Comparison of ENCODE assay signal across 26 cellular contexts in the genomic region with DNA sequence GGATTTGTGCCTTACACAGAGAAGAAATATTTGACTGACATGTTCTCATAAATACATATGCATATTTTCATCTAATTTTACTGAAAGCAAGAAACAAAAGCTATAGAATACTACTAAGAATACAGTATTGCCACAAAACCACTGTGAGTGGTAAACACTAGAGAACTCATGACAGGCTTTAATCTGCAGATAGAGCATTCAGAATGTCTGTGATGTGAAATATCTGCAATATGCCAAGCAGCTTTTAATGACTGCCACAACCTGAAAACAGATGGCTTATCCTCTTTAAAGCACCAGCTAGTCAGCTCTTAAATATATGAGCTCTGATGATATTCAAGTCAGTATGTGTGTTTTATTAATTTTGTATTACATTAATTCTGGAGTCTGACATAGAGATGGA. TPM values are rescaled to one million over a fixed set of nuclear protein-coding genes. Genes with fewer than 3 reads are reported as not detected.
DNase-seq lines count a peak whose midpoint lies in the region; ATAC-seq and TF ChIP-seq lines count a peak whose summit lies in the region.
"Had no signal": no experiment of that assay in that cellular context is flagged by ENCODE, and none has a peak within 500 bp of the region (broad histone marks: within the 10 kb centered on the region; RNA-seq: fewer than 3 reads in every experiment).

No MANE protein-coding gene starts in this region.

- H3K36me3 ChIP-seq in psoas muscle (ENCODE audit: insufficient read depth in 1 of 2, low read depth in 1 of 2): no peaks in the 10 kb centered on the region
- no peaks in the 10 kb centered on the region for H3K36me3 ChIP-seq in smooth muscle cell (ENCODE audit: low read depth)

- H3K27ac ChIP-seq in psoas muscle (peak overlapping the region; percentile 93), smooth muscle cell (ENCODE audit: low read depth) (no peak overlapping the region)

- no peak for DNase-seq in activated CD4-positive, alpha-beta memory T cell treated with anti-CD3 and anti-CD28 coated beads, Interleukin-2, amount 10 ng/mL, durations not matched to agents 7 days and 5 days
- no peak for DNase-seq in activated CD4-positive, alpha-beta memory T cell treated with anti-CD3 and anti-CD28 coated beads for 36 hours
- DNase-seq in NCI-H1694 treated with DMSO at 0.1 percent for 48 hours (lab: John Stamatoyannopoulos, UW): peak; percentile 51
- DNase-seq in central memory CD8-positive, alpha-beta T cell (ENCODE audit: low spot score in 2 of 2): no peak
- no peak for DNase-seq in psoas muscle
- DNase-seq in smooth muscle cell (lab: John Stamatoyannopoulos, UW; ENCODE audit: unreplicated experiment): no peak
- DNase-seq: activated CD4-positive, CD25-positive, alpha-beta regulatory T cell treated with anti-CD3 and anti-CD28 coated beads, Interleukin-2, amount 50 U/mL, for 72 hours; Calu3; dorsolateral prefrontal cortex; H7; kidney glomerular epithelial cell; mammary epithelial cell; NCI-H1105; NCI-H2081 treated with DMSO at 0.1 percent for 48 hours; occipital lobe; SHP77; small intestine; substantia nigra had no signal

- POLR2A ChIA-PET in activated CD4-positive, alpha-beta memory T cell treated with anti-CD3 and anti-CD28 coated beads, Interleukin-2, amount 10 ng/mL, durations not matched to agents 7 days and 5 days (lab: Charles Lee): interaction anchor here (0.9 to 8.1 kb wide), 5 partner anchors 17 to 67 kb away, joined by 3 to 122 read pairs (median 42); a partner anchor contains a TSS
- POLR2A ChIA-PET in activated CD4-positive, alpha-beta memory T cell treated with anti-CD3 and anti-CD28 coated beads for 36 hours (lab: Charles Lee): interaction anchor here (2.5 kb wide), 1 partner anchor 68 kb away, joined by 10 read pairs; a partner anchor contains a TSS

- no peak overlapping the region for H2AFZ ChIP-seq in smooth muscle cell (ENCODE audit: low read depth)

- peaks cover 64% of the 10 kb centered on the region for H3K4me1 Mint-ChIP-seq in activated CD4-positive, alpha-beta memory T cell treated with anti-CD3 and anti-CD28 coated beads, Interleukin-2, amount 10 ng/mL, durations not matched to agents 7 days and 5 days
- H3K4me1 Mint-ChIP-seq in activated CD4-positive, alpha-beta memory T cell treated with anti-CD3 and anti-CD28 coated beads for 36 hours (ENCODE audit: low read depth): peaks cover 38% of the 10 kb centered on the region
- H3K4me1 Mint-ChIP-seq in central memory CD8-positive, alpha-beta T cell: peaks cover 49% of the 10 kb centered on the region

- H3F3A ChIP-seq in smooth muscle cell (ENCODE audit: low read depth): peaks cover 1% of the 10 kb centered on the region

- H3K9me3 ChIP-seq in psoas muscle (no peaks in the 10 kb centered on the region), smooth muscle cell (replicated peaks; ENCODE audit: low read depth) (no peaks in the 10 kb centered on the region)

- ATAC-seq in central memory CD8-positive, alpha-beta T cell (replicated peaks; ENCODE audit: extremely low read depth, poor library complexity, severe bottlenecking): no peak
- no peak for ATAC-seq in psoas muscle
- no peak for ATAC-seq in HG03135 (IDR thresholded peaks at IDR 0.05; ENCODE audit: unreplicated experiment)
- no peak for ATAC-seq in GM21737 (IDR thresholded peaks at IDR 0.05; ENCODE audit: unreplicated experiment)
- ATAC-seq: stimulated activated effector memory CD8-positive, alpha-beta T cell treated with anti-CD3 and anti-CD28 coated beads, Interleukin-12 subunit alpha, Interleukin-12 subunit beta, amount 100 ng/mL, for 72 hours had no signal

- TF ChIP-seq CTCF in psoas muscle (IDR thresholded peaks at IDR 0.05): no peak
- TF ChIP-seq CTCF in smooth muscle cell (IDR thresholded peaks at IDR 0.05; ENCODE audit: borderline replicate concordance, insufficient read depth, poor library complexity, severe bottlenecking): no peak

- intact Hi-C loops in activated CD4-positive, alpha-beta memory T cell treated with anti-CD3 and anti-CD28 coated beads for 36 hours (cut with micrococcal nuclease): no loop called here
- intact Hi-C loops in psoas muscle (cut with DNase I): loop anchor here (5.0 to 10.0 kb wide), 2 partner anchors 56 to 63 kb away; a partner anchor contains a TSS

- no peaks in the 10 kb centered on the region for H3K9me3 Mint-ChIP-seq in activated CD4-positive, alpha-beta memory T cell treated with anti-CD3 and anti-CD28 coated beads, Interleukin-2, amount 10 ng/mL, durations not matched to agents 7 days and 5 days
- no peaks in the 10 kb centered on the region for H3K9me3 Mint-ChIP-seq in activated CD4-positive, alpha-beta memory T cell treated with anti-CD3 and anti-CD28 coated beads for 36 hours
- no peaks in the 10 kb centered on the region for H3K9me3 Mint-ChIP-seq in central memory CD8-positive, alpha-beta T cell
- H3K9me3 Mint-ChIP-seq: stimulated activated effector memory CD8-positive, alpha-beta T cell treated with anti-CD3 and anti-CD28 coated beads, Interleukin-12 subunit alpha, Interleukin-12 subunit beta, amount 100 ng/mL, for 72 hours had no signal

- peaks cover 12% of the 10 kb centered on the region for H3K36me3 Mint-ChIP-seq in activated CD4-positive, alpha-beta memory T cell treated with anti-CD3 and anti-CD28 coated beads, Interleukin-2, amount 10 ng/mL, durations not matched to agents 7 days and 5 days (ENCODE audit: low read depth)
- no peaks in the 10 kb centered on the region for H3K36me3 Mint-ChIP-seq in activated CD4-positive, alpha-beta memory T cell treated with anti-CD3 and anti-CD28 coated beads for 36 hours
- peaks cover 14% of the 10 kb centered on the region for H3K36me3 Mint-ChIP-seq in central memory CD8-positive, alpha-beta T cell (ENCODE audit: insufficient read depth)
- H3K36me3 Mint-ChIP-seq: activated naive CD8-positive, alpha-beta T cell had no signal

- H3K79me2 ChIP-seq in smooth muscle cell (ENCODE audit: low read depth): peaks cover 80% of the 10 kb centered on the region

- peaks cover 45% of the 10 kb centered on the region for H3K4me1 ChIP-seq in psoas muscle
- H3K4me1 ChIP-seq in smooth muscle cell (ENCODE audit: low read depth): peaks cover 9% of the 10 kb centered on the region

- no peak overlapping the region for H3K9ac ChIP-seq in smooth muscle cell (ENCODE audit: low read depth)

- CTCF ChIA-PET in activated CD4-positive, alpha-beta memory T cell treated with anti-CD3 and anti-CD28 coated beads, Interleukin-2, amount 10 ng/mL, durations not matched to agents 7 days and 5 days (lab: Charles Lee): interaction anchor here (0.8 to 7.7 kb wide), 3 partner anchors 11 to 68 kb away, joined by 3 to 79 read pairs (median 44); a partner anchor contains a TSS
- CTCF ChIA-PET in activated CD4-positive, alpha-beta memory T cell treated with anti-CD3 and anti-CD28 coated beads for 36 hours (lab: Charles Lee): interaction anchor here (0.9 to 2.2 kb wide), 3 partner anchors 18 to 68 kb away, joined by 3 to 11 read pairs (median 5); no protein-coding TSS in a partner anchor

- H3K27me3 Mint-ChIP-seq in activated CD4-positive, alpha-beta memory T cell treated with anti-CD3 and anti-CD28 coated beads, Interleukin-2, amount 10 ng/mL, durations not matched to agents 7 days and 5 days: no peaks in the 10 kb centered on the region
- H3K27me3 Mint-ChIP-seq in activated CD4-positive, alpha-beta memory T cell treated with anti-CD3 and anti-CD28 coated beads for 36 hours: no peaks in the 10 kb centered on the region
- no peaks in the 10 kb centered on the region for H3K27me3 Mint-ChIP-seq in central memory CD8-positive, alpha-beta T cell
- H3K27me3 Mint-ChIP-seq: activated naive CD8-positive, alpha-beta T cell had no signal

- H3K4me3 ChIP-seq in psoas muscle (no peak overlapping the region), smooth muscle cell (no peak overlapping the region)

- H3K4me2 ChIP-seq in smooth muscle cell: no peak overlapping the region

- H3K27ac Mint-ChIP-seq in activated CD4-positive, alpha-beta memory T cell treated with anti-CD3 and anti-CD28 coated beads, Interleukin-2, amount 10 ng/mL, durations not matched to agents 7 days and 5 days: peak overlapping the region; percentile 71
- no peak overlapping the region for H3K27ac Mint-ChIP-seq in activated CD4-positive, alpha-beta memory T cell treated with anti-CD3 and anti-CD28 coated beads for 36 hours
- peak overlapping the region; percentile 19 for H3K27ac Mint-ChIP-seq in central memory CD8-positive, alpha-beta T cell (ENCODE audit: low read depth)
- H3K27ac Mint-ChIP-seq: activated naive CD8-positive, alpha-beta T cell; stimulated activated effector memory CD8-positive, alpha-beta T cell treated with anti-CD3 and anti-CD28 coated beads, Interleukin-12 subunit alpha, Interleukin-12 subunit beta, amount 100 ng/mL, for 72 hours had no signal

- peaks cover 59% of the 10 kb centered on the region for H4K20me1 ChIP-seq in smooth muscle cell (ENCODE audit: low read depth)

- no peaks in the 10 kb centered on the region for H3K27me3 ChIP-seq in psoas muscle (ENCODE audit: insufficient read depth in 3 of 3, low read length in 2 of 3)
- H3K27me3 ChIP-seq in smooth muscle cell (ENCODE audit: low read depth): no peaks in the 10 kb centered on the region
- H3K27me3 ChIP-seq: dorsolateral prefrontal cortex had no signal

- H3K4me3 Mint-ChIP-seq in activated CD4-positive, alpha-beta memory T cell treated with anti-CD3 and anti-CD28 coated beads, Interleukin-2, amount 10 ng/mL, durations not matched to agents 7 days and 5 days: no peak overlapping the region
- H3K4me3 Mint-ChIP-seq in activated CD4-positive, alpha-beta memory T cell treated with anti-CD3 and anti-CD28 coated beads for 36 hours: no peak overlapping the region
- peak overlapping the region; percentile 38 for H3K4me3 Mint-ChIP-seq in central memory CD8-positive, alpha-beta T cell
- H3K4me3 Mint-ChIP-seq: activated naive CD8-positive, alpha-beta T cell; stimulated activated effector memory CD8-positive, alpha-beta T cell treated with anti-CD3 and anti-CD28 coated beads, Interleukin-12 subunit alpha, Interleukin-12 subunit beta, amount 100 ng/mL, for 72 hours had no signal

RNA-seq across cellular contexts. Expression of a gene that starts 3.4 kb away (rescaled TPM):
- total RNA-seq in activated CD4-positive, alpha-beta memory T cell treated with anti-CD3 and anti-CD28 coated beads, Interleukin-2, amount 10 ng/mL, durations not matched to agents 7 days and 5 days: 10 to 100 TPM; 16.0 TPM
- 1 to 10 TPM; 7.3 to 7.6 TPM for total RNA-seq in activated CD4-positive, alpha-beta memory T cell treated with anti-CD3 and anti-CD28 coated beads for 36 hours
- total RNA-seq in psoas muscle (1 to 10 TPM; 2.5 to 5.0 (median 3.5) TPM), smooth muscle cell (4.9 and 11.4 TPM in 2 replicates)
- polyA plus RNA-seq in psoas muscle (10 to 100 TPM in 1 of 3 donors, 1 to 10 TPM in 2; 1.8 to 12.3 (median 3.0) TPM), smooth muscle cell (0.65 and 4.5 TPM in 2 replicates)

RNA-seq across cellular contexts. Expression of a gene that starts 21.6 kb away (rescaled TPM):
- total RNA-seq in activated CD4-positive, alpha-beta memory T cell treated with anti-CD3 and anti-CD28 coated beads, Interleukin-2, amount 10 ng/mL, durations not matched to agents 7 days and 5 days: not detected
- not detected for total RNA-seq in activated CD4-positive, alpha-beta memory T cell treated with anti-CD3 and anti-CD28 coated beads for 36 hours
- not detected for total RNA-seq in psoas muscle
- polyA plus RNA-seq in psoas muscle: not detected
- total RNA-seq in smooth muscle cell: not detected in 2 replicates
- polyA plus RNA-seq in smooth muscle cell: not detected in 2 replicates
- total RNA-seq: Calu3, dorsolateral prefrontal cortex, H7, LHCN-M2, mammary epithelial cell, occipital lobe, renal cortical epithelial cell, urinary bladder had no signal
- polyA plus RNA-seq: BJ, mammary epithelial cell, small intestine, urinary bladder had no signal

RNA-seq across cellular contexts. Expression of a gene that starts 34.8 kb away (rescaled TPM):
- total RNA-seq in activated CD4-positive, alpha-beta memory T cell treated with anti-CD3 and anti-CD28 coated beads, Interleukin-2, amount 10 ng/mL, durations not matched to agents 7 days and 5 days: not detected
- not detected for total RNA-seq in activated CD4-positive, alpha-beta memory T cell treated with anti-CD3 and anti-CD28 coated beads for 36 hours
- total RNA-seq in psoas muscle: not detected
- polyA plus RNA-seq in psoas muscle: not detected
- not detected in 2 replicates for total RNA-seq in smooth muscle cell
- not detected in 2 replicates for polyA plus RNA-seq in smooth muscle cell
- total RNA-seq: Calu3, dorsolateral prefrontal cortex, H7, LHCN-M2, mammary epithelial cell, occipital lobe, renal cortical epithelial cell, urinary bladder had no signal
- polyA plus RNA-seq: BJ, mammary epithelial cell, small intestine, urinary bladder had no signal

RNA-seq across cellular contexts. Expression of a gene that starts 55.9 kb away (rescaled TPM):
- total RNA-seq in activated CD4-positive, alpha-beta memory T cell treated with anti-CD3 and anti-CD28 coated beads, Interleukin-2, amount 10 ng/mL, durations not matched to agents 7 days and 5 days: 10 to 100 TPM; 13.5 to 14.3 TPM
- 1 to 10 TPM; 6.6 to 7.5 TPM for total RNA-seq in activated CD4-positive, alpha-beta memory T cell treated with anti-CD3 and anti-CD28 coated beads for 36 hours
- 10 to 100 TPM in 3 of 4 donors, 1 to 10 TPM in 1; 9.7 to 20.7 (median 11.9) TPM for total RNA-seq in psoas muscle
- polyA plus RNA-seq in psoas muscle: 10 to 100 TPM in 1 of 3 donors, 1 to 10 TPM in 2; 5.3 to 10.5 (median 6.8) TPM
- total RNA-seq in smooth muscle cell: 13.7 and 17.3 TPM in 2 replicates
- polyA plus RNA-seq in smooth muscle cell: 6.0 and 7.5 TPM in 2 replicates
